In genomic region chrX:317424-318067, GRCh38 we compare ENCODE assay signal across 1 cellular context.
A peak's percentile ranks its signal among the peaks of the same experiment; 100 is the strongest.
TF ChIP-seq lines count a peak whose summit lies in the region.

No MANE protein-coding gene starts in this region.

TF ChIP-seq in K562, 482 proteins besides CTCF, POLR2A, EP300 and RAD21 (continued from another document):
- TF ChIP-seq THAP12 (CRISPR knock-in tag; IDR thresholded peaks at IDR 0.05) (no peak), ZNF740 (CRISPR knock-in tag; IDR thresholded peaks at IDR 0.05) (0 out of 2 replicates have a peak, but pooled peaks have one; percentile 41), ZNF740 (tag; IDR thresholded peaks at IDR 0.05) (0 out of 4 replicates have a peak, but pooled peaks of 1 of the 2 experiments have one; percentile 52), CEBPZ (IDR thresholded peaks at IDR 0.05; ENCODE audit: borderline replicate concordance, low read depth, low read length) (no peak), ILF3 (IDR thresholded peaks at IDR 0.05; ENCODE audit: borderline replicate concordance) (no peak), ZBTB1 (CRISPR knock-in tag; IDR thresholded peaks at IDR 0.05; ENCODE audit: borderline replicate concordance, low read depth) (no peak), PKNOX1 (IDR thresholded peaks at IDR 0.05) (peak; percentile 47)
